1 cellular context compared by ENCODE assay signal in the genomic region with DNA sequence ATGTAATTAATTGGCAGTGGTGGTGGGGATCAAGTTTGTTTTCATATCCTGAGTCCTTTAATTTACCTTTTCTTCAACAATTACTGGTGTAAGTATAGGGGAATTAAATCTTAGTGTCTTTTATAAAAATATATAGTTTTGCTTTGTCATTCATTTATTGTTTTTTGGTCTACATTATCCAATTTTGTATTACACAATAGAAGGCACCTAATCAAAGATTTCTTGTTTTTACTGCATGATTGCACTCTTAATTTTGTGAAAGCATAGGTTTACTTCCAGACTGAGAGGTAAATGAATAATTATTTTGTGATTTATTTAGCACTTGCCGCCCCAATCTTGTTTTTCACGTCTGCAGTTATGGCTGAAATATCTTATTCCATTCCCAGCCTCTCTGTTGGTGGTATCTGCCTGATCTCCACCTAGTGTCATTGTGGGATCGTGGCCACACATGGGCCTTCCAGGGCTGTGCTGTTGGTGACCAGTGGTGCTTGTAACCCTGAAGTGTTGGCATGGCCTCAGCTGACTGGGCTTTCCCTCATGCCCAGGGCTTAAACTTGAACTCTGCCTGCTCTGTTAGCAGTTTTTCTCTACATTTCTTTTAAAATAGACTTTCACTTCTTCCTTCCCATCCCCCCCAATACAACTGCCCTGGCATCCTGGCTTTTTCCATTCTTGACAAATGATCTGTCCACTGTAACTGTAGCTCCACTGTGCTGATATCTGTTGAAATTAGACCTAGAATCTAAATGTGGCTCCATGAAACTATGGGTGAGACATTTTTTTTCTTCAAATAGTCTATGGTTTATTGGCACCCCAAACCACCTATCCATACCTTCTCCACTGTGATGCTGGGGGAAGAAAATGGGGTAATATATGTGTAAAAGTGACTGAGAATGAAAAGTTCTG.
TF ChIP-seq lines count a peak whose summit lies in the region.

No MANE protein-coding gene starts in this region.

TF ChIP-seq in GM12878, 131 proteins besides CTCF, POLR2A, EP300 and RAD21:
- TF ChIP-seq CUX1 (IDR thresholded peaks at IDR 0.05; ENCODE audit: insufficient replicate concordance, low read depth, low read length): no peak
